In genomic region chr12:111436266-111436665, GRCh38 we compare ENCODE assay signal across 10 cellular contexts. TPM values are rescaled to one million over a fixed set of nuclear protein-coding genes. Genes with fewer than 3 reads are reported as not detected.
DNase-seq lines count a peak whose midpoint lies in the region; ATAC-seq and TF ChIP-seq lines count a peak whose summit lies in the region.
"Had no signal": no experiment of that assay in that cellular context is flagged by ENCODE, and none has a peak within 500 bp of the region (broad histone marks: within the 10 kb centered on the region; RNA-seq: fewer than 3 reads in every experiment).

No MANE protein-coding gene starts in this region.

- intact Hi-C loops in vagina (cut with DNase I) (no loop called here), body of pancreas (cut with DNase I) (no loop called here)

- TF ChIP-seq CTCF in vagina (IDR thresholded peaks at IDR 0.05) (no peak), body of pancreas (IDR thresholded peaks at IDR 0.05) (no peak)

- no peaks in the 10 kb centered on the region for H3K9me3 Mint-ChIP-seq in stimulated activated naive CD8-positive, alpha-beta T cell treated with anti-CD3 and anti-CD28 coated beads, Interleukin-15, Interleukin-2, amounts not matched to agents 100 ng/mL and 50 ng/mL, for 24 hours
- H3K9me3 Mint-ChIP-seq in activated naive CD8-positive, alpha-beta T cell treated with anti-CD3 and anti-CD28 coated beads, Interleukin-2, amount 10 ng/mL, durations not matched to agents 7 days and 5 days: no peaks in the 10 kb centered on the region

- H3K36me3 ChIP-seq in mesenchymal stem cell (ENCODE audit: control insufficient read depth in 1 of 2, insufficient read depth in 2 of 2, low read depth in 1 of 2, low read length in 2 of 2): peaks cover 18 to 37% of the 10 kb centered on the region in 2 experiments
- H3K36me3 ChIP-seq in vagina: no peaks in the 10 kb centered on the region
- H3K36me3 ChIP-seq in body of pancreas (replicated peaks in 1 of 2; ENCODE audit: insufficient read depth in 1 of 2, low read depth in 2 of 2): no peaks in the 10 kb centered on the region

- H3K23ac ChIP-seq in mesenchymal stem cell (ENCODE audit: low read length in 2 of 2): no peak overlapping the region

- no peak overlapping the region for H2BK12ac ChIP-seq in mesenchymal stem cell (ENCODE audit: low read length in 2 of 2)

- H3K14ac ChIP-seq in mesenchymal stem cell (ENCODE audit: low read length in 2 of 2): peak overlapping the region in 1 of 2 experiments; percentile 35

- H3K36me3 Mint-ChIP-seq in stimulated activated naive CD8-positive, alpha-beta T cell treated with anti-CD3 and anti-CD28 coated beads, Interleukin-15, Interleukin-2, amounts not matched to agents 100 ng/mL and 50 ng/mL, for 24 hours (ENCODE audit: low read depth): peaks cover 77% of the 10 kb centered on the region
- peaks cover 25% of the 10 kb centered on the region for H3K36me3 Mint-ChIP-seq in activated naive CD8-positive, alpha-beta T cell treated with anti-CD3 and anti-CD28 coated beads, Interleukin-2, amount 10 ng/mL, durations not matched to agents 7 days and 5 days

- no peak for DNase-seq in stimulated activated naive CD8-positive, alpha-beta T cell treated with anti-CD3 and anti-CD28 coated beads, Interleukin-15, Interleukin-2, amounts not matched to agents 100 U/mL and 50 U/mL, for 24 hours
- no peak for DNase-seq in activated naive CD8-positive, alpha-beta T cell treated with anti-CD3 and anti-CD28 coated beads, Interleukin-2, amount 10 ng/mL, durations not matched to agents 7 days and 5 days
- DNase-seq in mesenchymal stem cell (no peak), vagina (ENCODE audit: extremely low spot score in 2 of 2) (no peak), body of pancreas (no peak)
- no peak for DNase-seq in activated CD8-positive, alpha-beta memory T cell treated with anti-CD3 and anti-CD28 coated beads, Interleukin-2, amount 50 U/mL, for 4 hours
- DNase-seq: amygdala, NCI-H2107 had no signal

- WGBS in mesenchymal stem cell: 95% methylated on average over 7 of the region's 7 CpGs
- 93% methylated on average over 7 of the region's 7 CpGs; no CpG with 5 or more reads in 1 of the 2 donors for WGBS in body of pancreas, 2 donors

- H3K27ac ChIP-seq in mesenchymal stem cell (ENCODE audit: low read length, poor library complexity, severe bottlenecking) (peak overlapping the region; percentile 86), vagina (peak overlapping the region; percentile 71), body of pancreas (peak overlapping the region in 1 of 4 donors; percentile 67)

- H2AK5ac ChIP-seq in mesenchymal stem cell (ENCODE audit: low read length, severe bottlenecking): peak overlapping the region; percentile 58

- peak overlapping the region; percentile 67 for H4K8ac ChIP-seq in mesenchymal stem cell (ENCODE audit: low read length)

- H3K27me3 ChIP-seq in mesenchymal stem cell (ENCODE audit: control insufficient read depth in 1 of 2, insufficient read depth in 1 of 2, low read length in 2 of 2) (no peaks in the 10 kb centered on the region), vagina (no peaks in the 10 kb centered on the region), body of pancreas (no peaks in the 10 kb centered on the region)

- H3K4me1 ChIP-seq in mesenchymal stem cell (ENCODE audit: control insufficient read depth, insufficient read depth, low read depth, low read length) (peaks cover 61% of the 10 kb centered on the region), vagina (peaks cover 81% of the 10 kb centered on the region), body of pancreas (peaks cover 61% of the 10 kb centered on the region)

- no peak overlapping the region for H2BK15ac ChIP-seq in mesenchymal stem cell (ENCODE audit: low read depth, poor library complexity, severe bottlenecking)

- TF ChIP-seq POLR2A in vagina (IDR thresholded peaks at IDR 0.05) (no peak), body of pancreas (IDR thresholded peaks at IDR 0.05) (no peak)

- H3K9me3 ChIP-seq in mesenchymal stem cell (ENCODE audit: control insufficient read depth, low read length) (no peaks in the 10 kb centered on the region), vagina (no peaks in the 10 kb centered on the region), body of pancreas (no peaks in the 10 kb centered on the region)

- ATAC-seq in stimulated activated naive CD8-positive, alpha-beta T cell treated with anti-CD3 and anti-CD28 coated beads, Interleukin-15, Interleukin-2, amounts not matched to agents 100 U/mL and 50 U/mL, for 24 hours: no peak
- no peak for ATAC-seq in activated naive CD8-positive, alpha-beta T cell treated with anti-CD3 and anti-CD28 coated beads, Interleukin-2, amount 10 ng/mL, durations not matched to agents 7 days and 5 days (ENCODE audit: low read depth)
- ATAC-seq in HG03280 (IDR thresholded peaks at IDR 0.05; ENCODE audit: unreplicated experiment): no peak
- ATAC-seq in body of pancreas: no peak

- H4K91ac ChIP-seq in mesenchymal stem cell (ENCODE audit: low read length): peak overlapping the region; percentile 31

- H3K4me1 Mint-ChIP-seq in stimulated activated naive CD8-positive, alpha-beta T cell treated with anti-CD3 and anti-CD28 coated beads, Interleukin-15, Interleukin-2, amounts not matched to agents 100 ng/mL and 50 ng/mL, for 24 hours (ENCODE audit: low read depth): peaks cover 99% of the 10 kb centered on the region
- H3K4me1 Mint-ChIP-seq in activated naive CD8-positive, alpha-beta T cell treated with anti-CD3 and anti-CD28 coated beads, Interleukin-2, amount 10 ng/mL, durations not matched to agents 7 days and 5 days: peaks cover 85% of the 10 kb centered on the region

- no peak overlapping the region for H2AFZ ChIP-seq in mesenchymal stem cell (ENCODE audit: low read depth, low read length)

- H3K4me3 ChIP-seq in mesenchymal stem cell (ENCODE audit: insufficient read depth in 1 of 2, low read depth in 1 of 2, low read length in 2 of 2): no peak overlapping the region
- H3K4me3 ChIP-seq in vagina: no peak overlapping the region
- H3K4me3 ChIP-seq in body of pancreas: no peak overlapping the region

- peak overlapping the region; percentile 80 for H3K4me3 Mint-ChIP-seq in stimulated activated naive CD8-positive, alpha-beta T cell treated with anti-CD3 and anti-CD28 coated beads, Interleukin-15, Interleukin-2, amounts not matched to agents 100 ng/mL and 50 ng/mL, for 24 hours
- H3K4me3 Mint-ChIP-seq in activated naive CD8-positive, alpha-beta T cell treated with anti-CD3 and anti-CD28 coated beads, Interleukin-2, amount 10 ng/mL, durations not matched to agents 7 days and 5 days: peak overlapping the region; percentile 80

- H3K4ac ChIP-seq in mesenchymal stem cell (ENCODE audit: low read depth in 1 of 2, low read length in 2 of 2): no peak overlapping the region

- POLR2A ChIA-PET in activated naive CD8-positive, alpha-beta T cell treated with anti-CD3 and anti-CD28 coated beads, Interleukin-2, amount 10 ng/mL, durations not matched to agents 7 days and 5 days (lab: Charles Lee): interaction anchor here (2.1 to 3.5 kb wide), 4 partner anchors 8 to 30 kb away, joined by 11 to 89 read pairs (median 36); partner anchors contain the start of gene SH2B3

- H3K27ac Mint-ChIP-seq in stimulated activated naive CD8-positive, alpha-beta T cell treated with anti-CD3 and anti-CD28 coated beads, Interleukin-15, Interleukin-2, amounts not matched to agents 100 ng/mL and 50 ng/mL, for 24 hours: peak overlapping the region; percentile 96
- H3K27ac Mint-ChIP-seq in activated naive CD8-positive, alpha-beta T cell treated with anti-CD3 and anti-CD28 coated beads, Interleukin-2, amount 10 ng/mL, durations not matched to agents 7 days and 5 days: peak overlapping the region; percentile 97

- H2BK5ac ChIP-seq in mesenchymal stem cell (ENCODE audit: low read depth, low read length, poor library complexity, severe bottlenecking): no peak overlapping the region

- H3K27me3 Mint-ChIP-seq in stimulated activated naive CD8-positive, alpha-beta T cell treated with anti-CD3 and anti-CD28 coated beads, Interleukin-15, Interleukin-2, amounts not matched to agents 100 ng/mL and 50 ng/mL, for 24 hours: no peaks in the 10 kb centered on the region
- no peaks in the 10 kb centered on the region for H3K27me3 Mint-ChIP-seq in activated naive CD8-positive, alpha-beta T cell treated with anti-CD3 and anti-CD28 coated beads, Interleukin-2, amount 10 ng/mL, durations not matched to agents 7 days and 5 days

- no peaks in the 10 kb centered on the region for H3K79me1 ChIP-seq in mesenchymal stem cell (replicated peaks; ENCODE audit: low read length, poor library complexity, severe bottlenecking)

- H3K9ac ChIP-seq in mesenchymal stem cell (ENCODE audit: low read length): peak overlapping the region; percentile 9

- peak overlapping the region; percentile 23 to 59 for H3K18ac ChIP-seq in mesenchymal stem cell (ENCODE audit: low read depth in 1 of 2, low read length in 2 of 2)

- H3K4me2 ChIP-seq in mesenchymal stem cell (ENCODE audit: low read length, poor library complexity, severe bottlenecking): no peak overlapping the region

- H2BK120ac ChIP-seq in mesenchymal stem cell (ENCODE audit: low read depth, low read length): no peak overlapping the region

RNA-seq across cellular contexts. Expression of gene SH2B3, which starts 30.5 kb away (rescaled TPM):
- 10 to 100 TPM; 40.7 to 44.5 TPM for total RNA-seq in activated naive CD8-positive, alpha-beta T cell treated with anti-CD3 and anti-CD28 coated beads, Interleukin-2, amount 10 ng/mL, durations not matched to agents 7 days and 5 days
- polyA plus RNA-seq in mesenchymal stem cell (2013, experiment 1 of 2): 50.8 TPM
- 50.3 TPM for polyA plus RNA-seq in mesenchymal stem cell (2013, experiment 2 of 2)
- total RNA-seq in vagina (24.1 TPM), body of pancreas (10 to 100 TPM; 23.1 to 41.9 TPM)
